ENCODE assay signal across 21 cellular contexts in the genomic region with DNA sequence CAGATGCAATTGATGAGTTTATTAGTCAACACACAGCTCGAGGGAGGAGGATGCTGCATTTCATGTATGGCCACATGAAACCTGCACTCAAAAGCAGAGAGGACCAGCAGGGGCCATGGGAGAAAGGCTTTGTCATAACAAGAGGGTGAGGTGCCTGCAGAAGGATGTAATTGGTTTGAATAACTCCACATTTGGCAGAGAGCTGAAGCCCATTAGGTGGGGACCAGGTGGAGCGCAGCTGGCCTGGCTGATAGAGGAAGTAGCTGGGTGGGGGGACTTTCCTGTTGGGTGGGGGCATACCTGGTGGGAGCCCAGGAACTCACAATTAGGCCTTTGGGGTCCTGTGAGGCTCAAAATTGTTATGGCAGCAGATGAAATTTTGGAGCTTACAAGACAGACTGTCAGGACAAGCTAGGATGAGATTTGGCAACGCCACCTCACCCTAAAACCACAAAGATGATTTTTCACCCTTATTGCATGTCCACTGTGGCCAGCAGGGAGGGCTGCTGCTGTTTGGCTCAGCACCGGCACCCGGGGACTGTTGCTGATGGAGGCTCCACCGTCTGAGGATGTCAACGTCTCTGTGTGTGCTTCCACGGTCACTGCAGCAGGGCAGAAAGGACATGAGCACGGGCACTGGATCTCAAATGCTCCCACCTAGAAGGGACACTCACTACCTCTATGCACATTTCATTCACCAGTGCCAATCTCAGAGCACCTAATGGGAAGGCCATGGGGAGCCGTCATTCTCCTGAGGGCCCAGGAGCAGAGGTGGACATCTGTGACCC.
DNase-seq lines count a peak whose midpoint lies in the region; ATAC-seq and TF ChIP-seq lines count a peak whose summit lies in the region.
"Had no signal": no experiment of that assay in that cellular context is flagged by ENCODE, and none has a peak within 500 bp of the region (broad histone marks: within the 10 kb centered on the region; RNA-seq: fewer than 3 reads in every experiment).

No MANE protein-coding gene starts in this region.

- TF ChIP-seq POLR2A in HCT116 (IDR thresholded peaks at IDR 0.05; ENCODE audit: borderline replicate concordance, extremely low read depth, insufficient read depth, insufficient read length): no peak

- H3K9me2 ChIP-seq in HCT116 (ENCODE audit: insufficient read depth): no peaks in the 10 kb centered on the region

- TF ChIP-seq RAD21 in HCT116 (IDR thresholded peaks at IDR 0.05; ENCODE audit: low read depth): 0 out of 2 replicates have a peak, but pooled peaks have one; percentile 23

- H3K27me3 ChIP-seq in HCT116 (ENCODE audit: insufficient read depth, low read length) (peaks cover 16% of the 10 kb centered on the region; the same call in 1 of the 2 replicates), foreskin keratinocyte (peaks cover 3% of the 10 kb centered on the region)
- no peaks in the 10 kb centered on the region for H3K27me3 ChIP-seq in naive thymus-derived CD4-positive, alpha-beta T cell (ENCODE audit: control insufficient read depth in 2 of 2, insufficient read depth in 2 of 2, low read length in 2 of 2)
- H3K27me3 ChIP-seq: cardiac muscle cell, Peyer's patch had no signal

- BruUV-seq in HCT116 (replicated peaks; lab: Mats Ljungman, UMichigan): no TSS peak

- intact Hi-C loops in HCT116 (cut with micrococcal nuclease): no loop called here
- intact Hi-C loops in naive thymus-derived CD4-positive, alpha-beta T cell (cut with micrococcal nuclease): no loop called here

- CTCF ChIA-PET in HCT116 (lab: Charles Lee): no interaction called here
- CTCF ChIA-PET in naive thymus-derived CD4-positive, alpha-beta T cell (lab: Charles Lee): interaction anchor here (1.3 kb wide), 1 partner anchor 8 kb away, joined by 3 read pairs; no protein-coding TSS in a partner anchor

- no peaks in the 10 kb centered on the region for H3K36me3 ChIP-seq in HCT116 (ENCODE audit: control insufficient read depth in 1 of 2, insufficient read depth in 2 of 2, low read length in 2 of 2)
- no peaks in the 10 kb centered on the region for H3K36me3 ChIP-seq in naive thymus-derived CD4-positive, alpha-beta T cell (ENCODE audit: control insufficient read depth in 2 of 3, insufficient read depth in 3 of 3, low read length in 3 of 3)
- H3K36me3 ChIP-seq: cardiac muscle cell, Peyer's patch had no signal

- no peak overlapping the region for H3K27ac ChIP-seq in HCT116 (ENCODE audit: low read depth, low read length)
- no peak overlapping the region for H3K27ac ChIP-seq in foreskin keratinocyte
- no peak overlapping the region for H3K27ac ChIP-seq in naive thymus-derived CD4-positive, alpha-beta T cell (ENCODE audit: low read depth, low read length)
- H3K27ac ChIP-seq: cardiac muscle cell, Peyer's patch had no signal

- no peaks in the 10 kb centered on the region for H3K4me1 ChIP-seq in HCT116 (ENCODE audit: control insufficient read depth in 1 of 2, insufficient read depth in 2 of 2, low read length in 2 of 2)
- no peaks in the 10 kb centered on the region for H3K4me1 ChIP-seq in foreskin keratinocyte
- no peaks in the 10 kb centered on the region for H3K4me1 ChIP-seq in naive thymus-derived CD4-positive, alpha-beta T cell (ENCODE audit: control insufficient read depth in 2 of 2, insufficient read depth in 2 of 2, low read length in 2 of 2)
- H3K4me1 ChIP-seq: Peyer's patch had no signal

- TF ChIP-seq CTCF in HCT116 (IDR thresholded peaks at IDR 0.05 in 2 of 3, conservative IDR thresholded peaks at IDR 0.05 in 1 of 3; ENCODE audit: borderline replicate concordance in 1 of 3, insufficient read depth in 1 of 3, low read depth in 2 of 3, low read length in 2 of 3) (no peak), foreskin keratinocyte (conservative IDR thresholded peaks at IDR 0.05) (peak; percentile 3)

- no peak overlapping the region for H3K9ac ChIP-seq in HCT116 (ENCODE audit: low read length)

- RAD21 ChIA-PET in HCT116 (lab: Charles Lee; ENCODE audit: low non-redundant PET in 1 of 2, low total read pairs in 2 of 2, uncharacterized antibody in 2 of 2, unreplicated experiment in 2 of 2): no interaction called here

- no peaks in the 10 kb centered on the region for H3K36me3 Mint-ChIP-seq in naive thymus-derived CD4-positive, alpha-beta T cell
- no peaks in the 10 kb centered on the region for H3K36me3 Mint-ChIP-seq in activated T-cell treated with anti-CD3 and anti-CD28 coated beads, Interleukin-2, amount 50 U/mL, for 4 hours (ENCODE audit: insufficient read depth)
- H3K36me3 Mint-ChIP-seq: IgD-negative memory B cell had no signal

- no peaks in the 10 kb centered on the region for H3K4me1 Mint-ChIP-seq in naive thymus-derived CD4-positive, alpha-beta T cell
- H3K4me1 Mint-ChIP-seq in activated T-cell treated with anti-CD3 and anti-CD28 coated beads, Interleukin-2, amount 50 U/mL, for 4 hours (ENCODE audit: low read depth): no peaks in the 10 kb centered on the region
- H3K4me1 Mint-ChIP-seq: activated naive CD8-positive, alpha-beta T cell treated with anti-CD3 and anti-CD28 coated beads, Interleukin-2, amount 50 U/mL, for 24 hours; IgD-negative memory B cell had no signal

- H3K4me2 ChIP-seq in HCT116 (ENCODE audit: low read length): no peak overlapping the region

- peaks cover 0 to under 1% (median 0%) of the 10 kb centered on the region in 11 donors for H3K9me3 Mint-ChIP-seq in naive thymus-derived CD4-positive, alpha-beta T cell
- H3K9me3 Mint-ChIP-seq in activated T-cell treated with anti-CD3 and anti-CD28 coated beads, Interleukin-2, amount 50 U/mL, for 4 hours: no peaks in the 10 kb centered on the region
- H3K9me3 Mint-ChIP-seq: activated naive CD8-positive, alpha-beta T cell treated with anti-CD3 and anti-CD28 coated beads, Interleukin-2, amount 50 U/mL, for 24 hours had no signal

- no peak overlapping the region for H3K4me3 ChIP-seq in HCT116 (replicated peaks in 1 of 2; ENCODE audit: low read depth in 1 of 2, low read length in 2 of 2)
- H3K4me3 ChIP-seq in naive thymus-derived CD4-positive, alpha-beta T cell (ENCODE audit: low read length): no peak overlapping the region
- H3K4me3 ChIP-seq: cardiac muscle cell, Peyer's patch had no signal

- no peak overlapping the region for H2AFZ ChIP-seq in HCT116 (ENCODE audit: low read depth, low read length, poor library complexity, severe bottlenecking)

- DNase-seq in D341Med (ENCODE audit: low spot score): peak; percentile 9
- no peak for DNase-seq in HCT116 (ENCODE audit: low read depth, low spot score)
- peak; percentile 51 for DNase-seq in NCI-H748 treated with DMSO at 0.1 percent for 48 hours (lab: John Stamatoyannopoulos, UW)
- no peak for DNase-seq in foreskin keratinocyte
- DNase-seq in cerebellum (ENCODE audit: low spot score): no peak
- DNase-seq in naive thymus-derived CD4-positive, alpha-beta T cell: no peak
- DNase-seq in activated T-cell treated with anti-CD3 and anti-CD28 coated beads, Interleukin-2, amount 50 U/mL, for 4 hours: no peak
- DNase-seq: activated CD4-positive, alpha-beta T cell treated with anti-CD3 and anti-CD28 coated beads, Interleukin-2, amount 50 U/mL, for 48 hours; activated naive CD8-positive, alpha-beta T cell treated with anti-CD3 and anti-CD28 coated beads, Interleukin-2, amount 50 U/mL, for 24 hours; AML-193; DMS 273 treated with DMSO at 0.1 percent for 48 hours; left cardiac atrium; NCI-H146; NCI-H524 treated with DMSO at 0.1 percent for 48 hours; occipital lobe; Peyer's patch; stimulated activated CD4-positive, alpha-beta T cell treated with anti-CD3 and anti-CD28 coated beads, Interleukin-4, amount 100 ng/mL, for 24 hours; stimulated activated CD8-positive, alpha-beta memory T cell treated with anti-CD3 and anti-CD28 coated beads, Interleukin-4, amount 100 ng/mL, for 48 hours had no signal

- ATAC-seq in HCT116: no peak
- no peak for ATAC-seq in foreskin keratinocyte
- no peak for ATAC-seq in HG02884 (IDR thresholded peaks at IDR 0.05; ENCODE audit: unreplicated experiment)
- ATAC-seq in naive thymus-derived CD4-positive, alpha-beta T cell: no peak
- no peak for ATAC-seq in activated T-cell treated with anti-CD3 and anti-CD28 coated beads, Interleukin-2, amount 50 U/mL, for 4 hours
- ATAC-seq: activated naive CD8-positive, alpha-beta T cell treated with anti-CD3 and anti-CD28 coated beads, Interleukin-2, amount 50 U/mL, for 24 hours; left cardiac atrium had no signal

- no peak overlapping the region for H3K27ac Mint-ChIP-seq in naive thymus-derived CD4-positive, alpha-beta T cell
- H3K27ac Mint-ChIP-seq: activated naive CD8-positive, alpha-beta T cell treated with anti-CD3 and anti-CD28 coated beads, Interleukin-2, amount 50 U/mL, for 24 hours; IgD-negative memory B cell had no signal

- H3K9me3 ChIP-seq in HCT116 (ENCODE audit: control insufficient read depth in 1 of 2, insufficient read depth in 1 of 2, low read depth in 1 of 2, low read length in 2 of 2): no peaks in the 10 kb centered on the region
- H3K9me3 ChIP-seq in naive thymus-derived CD4-positive, alpha-beta T cell (ENCODE audit: control insufficient read depth in 2 of 3, low read length in 3 of 3): no peaks in the 10 kb centered on the region
- H3K9me3 ChIP-seq: Peyer's patch had no signal

- peaks cover 4 to 54% (median 15%) of the 10 kb centered on the region in 5 donors for H3K27me3 Mint-ChIP-seq in naive thymus-derived CD4-positive, alpha-beta T cell
- peaks cover 7% of the 10 kb centered on the region for H3K27me3 Mint-ChIP-seq in activated T-cell treated with anti-CD3 and anti-CD28 coated beads, Interleukin-2, amount 50 U/mL, for 4 hours (ENCODE audit: low read depth)

- no peaks in the 10 kb centered on the region for H4K20me1 ChIP-seq in HCT116 (ENCODE audit: insufficient read depth)

- POLR2A ChIA-PET in HCT116 (lab: Charles Lee): no interaction called here
- POLR2A ChIA-PET in naive thymus-derived CD4-positive, alpha-beta T cell (lab: Charles Lee): no interaction called here

- no peaks in the 10 kb centered on the region for H3K79me2 ChIP-seq in HCT116 (ENCODE audit: insufficient read depth, low read length)

- no peak overlapping the region for H3K4me3 Mint-ChIP-seq in naive thymus-derived CD4-positive, alpha-beta T cell
- H3K4me3 Mint-ChIP-seq in activated T-cell treated with anti-CD3 and anti-CD28 coated beads, Interleukin-2, amount 50 U/mL, for 4 hours: no peak overlapping the region
- H3K4me3 Mint-ChIP-seq: activated naive CD8-positive, alpha-beta T cell treated with anti-CD3 and anti-CD28 coated beads, Interleukin-2, amount 50 U/mL, for 24 hours; IgD-negative memory B cell had no signal

TF ChIP-seq in HCT116, 20 proteins besides CTCF, POLR2A, EP300 and RAD21 (continues in another document):
- TF ChIP-seq, protein P1, sequence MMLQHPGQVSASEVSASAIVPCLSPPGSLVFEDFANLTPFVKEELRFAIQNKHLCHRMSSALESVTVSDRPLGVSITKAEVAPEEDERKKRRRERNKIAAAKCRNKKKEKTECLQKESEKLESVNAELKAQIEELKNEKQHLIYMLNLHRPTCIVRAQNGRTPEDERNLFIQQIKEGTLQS (IDR thresholded peaks at IDR 0.05): no peak
- TF ChIP-seq EZH2 (IDR thresholded peaks at IDR 0.05) (no peak), ELF1 (IDR thresholded peaks at IDR 0.05; ENCODE audit: borderline replicate concordance, low read depth) (no peak), JUND (IDR thresholded peaks at IDR 0.05) (no peak), ZFX (IDR thresholded peaks at IDR 0.05) (no peak)
- TF ChIP-seq, protein P2, sequence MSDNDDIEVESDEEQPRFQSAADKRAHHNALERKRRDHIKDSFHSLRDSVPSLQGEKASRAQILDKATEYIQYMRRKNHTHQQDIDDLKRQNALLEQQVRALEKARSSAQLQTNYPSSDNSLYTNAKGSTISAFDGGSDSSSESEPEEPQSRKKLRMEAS (IDR thresholded peaks at IDR 0.05): no peak

Comparison
In these comparisons a context has a peak if more than half of its experiments do, and no peak if none do; other contexts are left out.
1. DNase-seq: peak in D341Med (single experiment) and NCI-H748 treated with DMSO at 0.1 percent for 48 hours (single experiment); none in HCT116 (single experiment), foreskin keratinocyte (0 of 2), cerebellum (single experiment), naive thymus-derived CD4-positive, alpha-beta T cell (0 of 9) and activated T-cell treated with anti-CD3 and anti-CD28 coated beads, Interleukin-2, amount 50 U/mL, for 4 hours (single experiment).